ENCODE assay signal across 11 cellular contexts in the genomic region with DNA sequence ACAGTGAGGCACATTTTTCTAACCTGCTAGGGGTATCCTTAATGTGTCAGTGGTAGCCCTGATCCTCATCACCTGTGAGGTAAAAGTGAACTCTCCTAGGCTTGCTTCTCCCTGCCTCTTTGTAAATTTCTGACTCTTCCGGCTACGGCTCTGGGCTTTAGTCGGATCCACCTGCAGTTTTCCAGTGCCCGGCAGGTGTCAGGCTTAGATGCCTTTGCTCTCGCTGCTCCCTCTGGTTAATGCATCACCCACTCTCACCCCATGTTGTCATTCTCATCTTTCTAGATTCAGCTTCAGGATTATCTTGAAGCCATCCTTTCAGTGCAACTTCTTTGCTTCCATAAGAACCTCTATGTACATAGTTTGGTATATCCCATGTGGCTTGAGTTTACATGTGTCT. TPM values are rescaled to one million over a fixed set of nuclear protein-coding genes. Genes with fewer than 3 reads are reported as not detected.
DNase-seq lines count a peak whose midpoint lies in the region; ATAC-seq, FAIRE-seq and TF ChIP-seq lines count a peak whose summit lies in the region.
"Had no signal": no experiment of that assay in that cellular context is flagged by ENCODE, and none has a peak within 500 bp of the region (broad histone marks: within the 10 kb centered on the region; RNA-seq: fewer than 3 reads in every experiment).

No MANE protein-coding gene starts in this region.

- FAIRE-seq in H1 (lab: Jason Lieb, UNC): no peak

- H2AFZ ChIP-seq in H1 (ENCODE audit: low read length) (no peak overlapping the region), neural progenitor cell (replicated peaks) (no peak overlapping the region), smooth muscle cell (ENCODE audit: low read depth) (no peak overlapping the region)

- H3K4me3 ChIP-seq in H1 (ENCODE audit: extremely low read depth in 1 of 4, insufficient read depth in 2 of 4, low read depth in 3 of 4, low read length in 4 of 4) (no peak overlapping the region), neural progenitor cell (no peak overlapping the region), smooth muscle cell (no peak overlapping the region)
- H3K4me3 ChIP-seq: testis had no signal

- H3K27ac ChIP-seq in H1 (ENCODE audit: low read depth, low read length) (no peak overlapping the region), neural progenitor cell (peak overlapping the region; percentile 27), smooth muscle cell (ENCODE audit: low read depth) (no peak overlapping the region)
- H3K27ac ChIP-seq: testis had no signal

- no peak overlapping the region for H2BK120ac ChIP-seq in H1 (replicated peaks; ENCODE audit: low read depth, low read length)

- 84% methylated on average over 5 of the region's 5 CpGs; no CpG with 5 or more reads in 1 of the 2 experiments for WGBS in H1 (ENCODE audit: extremely low coverage in 1 of 2, insufficient coverage in 1 of 2, insufficient read length in 1 of 2, insufficient replicate concordance in 2 of 2, low coverage in 1 of 2, low lambda C conversion rate in 2 of 2, missing lambda C conversion rate in 1 of 2), 2 experiments
- WGBS in smooth muscle cell (ENCODE audit: low lambda C conversion rate): 78% methylated on average over 5 of the region's 5 CpGs

- H3K27ac Mint-ChIP-seq in neural progenitor cell: no peak overlapping the region
- H3K27ac Mint-ChIP-seq: activated CD8-positive, alpha-beta T cell treated with anti-CD3 and anti-CD28 coated beads, Interleukin-2, amount 10 ng/mL, durations not matched to agents 7 days and 5 days had no signal

- no peak overlapping the region for H2BK12ac ChIP-seq in H1 (ENCODE audit: low read depth, low read length)

- peaks cover 16% of the 10 kb centered on the region for H3K36me3 Mint-ChIP-seq in neural progenitor cell

- H2BK20ac ChIP-seq in H1 (ENCODE audit: low read length): no peak overlapping the region

- no peaks in the 10 kb centered on the region for H3K9me3 ChIP-seq in H1 (ENCODE audit: insufficient read depth in 2 of 2, low read depth in 1 of 2, low read length in 1 of 2)
- no peaks in the 10 kb centered on the region for H3K9me3 ChIP-seq in neural progenitor cell (ENCODE audit: low read depth)
- no peaks in the 10 kb centered on the region for H3K9me3 ChIP-seq in smooth muscle cell (replicated peaks; ENCODE audit: low read depth)
- H3K9me3 ChIP-seq: testis had no signal

- H2BK15ac ChIP-seq in H1 (ENCODE audit: low read length): no peak overlapping the region

- H3K56ac ChIP-seq in H1 (replicated peaks; ENCODE audit: insufficient read length, low read depth, low read length): no peak overlapping the region

- H2AK5ac ChIP-seq in H1 (ENCODE audit: low read depth, low read length): no peak overlapping the region

- in situ Hi-C loops in KBM-7 (cut with MboI; ENCODE audit: low pct_unique_long_range_greater_than_20kb, low sequenced_read_pairs): no loop called here

- H3K4me2 ChIP-seq in H1 (ENCODE audit: insufficient read depth in 1 of 2, low read depth in 2 of 2, low read length in 2 of 2): no peak overlapping the region
- H3K4me2 ChIP-seq in neural progenitor cell: peak overlapping the region; percentile 62
- no peak overlapping the region for H3K4me2 ChIP-seq in smooth muscle cell

- TF ChIP-seq RAD21 in H1 (IDR thresholded peaks at IDR 0.05 in 1 of 2, conservative IDR thresholded peaks at IDR 0.05 in 1 of 2; ENCODE audit: low read depth in 2 of 2, low read length in 2 of 2): peak; percentile 12 to 27; a peak in 2 of 4 replicates

- H3K14ac ChIP-seq in H1 (ENCODE audit: insufficient read length): no peak overlapping the region

- H3K79me2 ChIP-seq in H1 (ENCODE audit: control insufficient read depth in 1 of 2, insufficient read depth in 2 of 2, low read length in 2 of 2) (peaks cover 2 to 22% of the 10 kb centered on the region in 2 experiments; a peak in 3 of 4 replicates), neural progenitor cell (ENCODE audit: low read depth) (peaks cover 71% of the 10 kb centered on the region), smooth muscle cell (ENCODE audit: low read depth) (peaks cover 7% of the 10 kb centered on the region)

- CTCF ChIA-PET in H1 (lab: Charles Lee; ENCODE audit: partially characterized antibody): interaction anchor here (0.9 to 1.6 kb wide), 5 partner anchors 11 to 805 kb away, joined by 3 to 4 read pairs (median 3); no protein-coding TSS in a partner anchor

- H3K4me1 ChIP-seq in H1 (replicated peaks in 1 of 4; ENCODE audit: control insufficient read depth in 3 of 4, insufficient read depth in 4 of 4, low read length in 3 of 4) (peaks cover 0 to 2% (median under 1%) of the 10 kb centered on the region in 4 experiments; a peak in 2 of 7 replicates), neural progenitor cell (peaks cover 23% of the 10 kb centered on the region), smooth muscle cell (ENCODE audit: low read depth) (peaks cover 11% of the 10 kb centered on the region)
- H3K4me1 ChIP-seq: testis had no signal

- H3K23me2 ChIP-seq in H1 (ENCODE audit: low read depth, low read length): peaks cover 2% of the 10 kb centered on the region

- DNase-seq in EL (peak; percentile 9), NCI-H510A (lab: John Stamatoyannopoulos, UW) (peak; percentile 58), H1 (ENCODE audit: low read depth in 1 of 2, low spot score in 2 of 2) (no peak), neural progenitor cell (ENCODE audit: low spot score) (peak; percentile 40), KBM-7 (no peak), smooth muscle cell (lab: John Stamatoyannopoulos, UW; ENCODE audit: unreplicated experiment) (no peak)
- DNase-seq: activated CD8-positive, alpha-beta T cell treated with anti-CD3 and anti-CD28 coated beads, Interleukin-2, amount 10 ng/mL, durations not matched to agents 7 days and 5 days; OCI-M1; testis had no signal

- no peak for TF ChIP-seq POLR2A in H1 (IDR thresholded peaks at IDR 0.05; ENCODE audit: control extremely low read depth in 1 of 2, low read depth in 2 of 2, low read length in 2 of 2)

- peaks cover 0 to 2% of the 10 kb centered on the region in 2 experiments for H4K20me1 ChIP-seq in H1 (replicated peaks in 1 of 2; ENCODE audit: control insufficient read depth in 1 of 2, insufficient read depth in 2 of 2, low read length in 2 of 2)
- peaks cover 26% of the 10 kb centered on the region for H4K20me1 ChIP-seq in neural progenitor cell (ENCODE audit: low read depth)
- H4K20me1 ChIP-seq in smooth muscle cell (ENCODE audit: low read depth): no peaks in the 10 kb centered on the region

- peak overlapping the region; percentile 2 for H3K4me3 Mint-ChIP-seq in neural progenitor cell
- H3K4me3 Mint-ChIP-seq: activated CD8-positive, alpha-beta T cell treated with anti-CD3 and anti-CD28 coated beads, Interleukin-2, amount 10 ng/mL, durations not matched to agents 7 days and 5 days had no signal

- no peak for TF ChIP-seq EP300 in H1 (IDR thresholded peaks at IDR 0.05; ENCODE audit: borderline replicate concordance in 1 of 2, low read depth in 2 of 2, low read length in 2 of 2)

- peaks cover 13% of the 10 kb centered on the region for H3F3A ChIP-seq in neural progenitor cell (ENCODE audit: low read depth)
- H3F3A ChIP-seq in smooth muscle cell (ENCODE audit: low read depth): peaks cover 3% of the 10 kb centered on the region

- H3K79me1 ChIP-seq in H1 (ENCODE audit: low read depth, low read length): no peaks in the 10 kb centered on the region

- no peak overlapping the region for H3K4ac ChIP-seq in H1 (replicated peaks; ENCODE audit: insufficient read length, low read depth, low read length)

- no peak overlapping the region for H3K18ac ChIP-seq in H1 (ENCODE audit: extremely low read depth, low read length)

- ATAC-seq in HG03442 (IDR thresholded peaks at IDR 0.05; ENCODE audit: unreplicated experiment) (no peak), HG03354 (IDR thresholded peaks at IDR 0.05; ENCODE audit: poor library complexity, severe bottlenecking, unreplicated experiment) (no peak)
- ATAC-seq: activated CD8-positive, alpha-beta T cell treated with anti-CD3 and anti-CD28 coated beads, Interleukin-2, amount 10 ng/mL, durations not matched to agents 7 days and 5 days had no signal

- no peak overlapping the region for H4K5ac ChIP-seq in H1 (ENCODE audit: insufficient read length, low read depth, low read length)

- no peak overlapping the region for H3K23ac ChIP-seq in H1 (ENCODE audit: insufficient read length)

- POLR2A ChIA-PET in H1 (lab: Charles Lee; ENCODE audit: partially characterized antibody): interaction anchor here (1.0 to 1.7 kb wide), 5 partner anchors 57 to 73 kb away, joined by 4 to 6 read pairs (median 5); a partner anchor contains a TSS

- no peak overlapping the region for H4K8ac ChIP-seq in H1 (ENCODE audit: extremely low read depth, insufficient read depth, low read length)

- no peak overlapping the region for H4K91ac ChIP-seq in H1 (replicated peaks; ENCODE audit: insufficient read length, low read length)

- H3K27me3 Mint-ChIP-seq in neural progenitor cell (ENCODE audit: insufficient read depth, low read depth): peaks cover 2% of the 10 kb centered on the region

- H3K36me3 ChIP-seq in H1 (ENCODE audit: control insufficient read depth in 2 of 4, insufficient read depth in 4 of 4, low read length in 3 of 4): peaks cover 4 to 38% (median 14%) of the 10 kb centered on the region in 4 experiments
- H3K36me3 ChIP-seq in neural progenitor cell: peaks cover 28% of the 10 kb centered on the region
- H3K36me3 ChIP-seq in smooth muscle cell (ENCODE audit: low read depth): peaks cover 4% of the 10 kb centered on the region

- H3K27me3 ChIP-seq in H1 (replicated peaks in 1 of 4; ENCODE audit: control insufficient read depth in 3 of 4, extremely low read depth in 1 of 4, insufficient read depth in 3 of 4, low read length in 3 of 4) (no peaks in the 10 kb centered on the region), neural progenitor cell (no peaks in the 10 kb centered on the region), smooth muscle cell (ENCODE audit: low read depth) (no peaks in the 10 kb centered on the region)
- H3K27me3 ChIP-seq: testis had no signal

- TF ChIP-seq CTCF in H1 (IDR thresholded peaks at IDR 0.05; ENCODE audit: control extremely low read depth in 1 of 3, insufficient read depth in 1 of 3, low read depth in 1 of 3, low read length in 3 of 3): peak; percentile 10 to 14 (median 13); a peak in 3 of 4 replicates
- TF ChIP-seq CTCF in neural progenitor cell (IDR thresholded peaks at IDR 0.05): peak; percentile 42
- TF ChIP-seq CTCF in smooth muscle cell (IDR thresholded peaks at IDR 0.05; ENCODE audit: borderline replicate concordance, insufficient read depth, poor library complexity, severe bottlenecking): no peak

- H3K9ac ChIP-seq in H1 (replicated peaks in 1 of 4; ENCODE audit: extremely low read depth in 1 of 4, low read depth in 3 of 4, low read length in 3 of 4): no peak overlapping the region; a peak in 1 of 7 replicates
- no peak overlapping the region for H3K9ac ChIP-seq in neural progenitor cell
- no peak overlapping the region for H3K9ac ChIP-seq in smooth muscle cell (ENCODE audit: low read depth)

- H3K9me3 Mint-ChIP-seq in neural progenitor cell: no peaks in the 10 kb centered on the region

- peaks cover 25% of the 10 kb centered on the region for H3K4me1 Mint-ChIP-seq in neural progenitor cell

- no peak overlapping the region for H2BK5ac ChIP-seq in H1 (ENCODE audit: low read depth, low read length)

RNA-seq across cellular contexts. Expression of a gene that starts 3.6 kb away (rescaled TPM):
- total RNA-seq in H1 (2021; fragmentation: NEBNext Ultra II Directional; extraction: Animal tissue kit (Norgen Biotek cat#: 25700)): 38.7 and 40.9 TPM in 2 replicates
- polyA plus RNA-seq in H1 (2011; rRNA removed) (10.3 and 17.1 TPM in 2 replicates), smooth muscle cell (7.9 and 8.2 TPM in 2 replicates)
- polyA plus RNA-seq in H1 (2011; cell fraction: cytosol; rRNA removed): 15.8 TPM
- 37.6 TPM for polyA plus RNA-seq in H1 (2011; cell fraction: nucleus; rRNA removed)
- polyA plus RNA-seq in H1 (2012, experiment 1 of 2): 15.9 to 28.5 TPM (median 18.7 TPM) in 4 replicates
- polyA plus RNA-seq in H1 (2012, experiment 2 of 2): 1.9 TPM
- 29.1 TPM for polyA plus RNA-seq in H1 (2013, experiment 1 of 2)
- polyA plus RNA-seq in H1 (2013, experiment 2 of 2): 25.4 TPM
- 19.9 and 28.4 TPM in 2 replicates for polyA minus RNA-seq in H1 (2011; rRNA and poly(A)+ RNA removed)
- 19.3 TPM for polyA minus RNA-seq in H1 (2011; cell fraction: cytosol; rRNA and poly(A)+ RNA removed)
- polyA minus RNA-seq in H1 (2011; cell fraction: nucleus; rRNA and poly(A)+ RNA removed): 61.9 TPM
- total RNA-seq in neural progenitor cell (ENCODE audit: low replicate concordance) (102 and 122 TPM in 2 replicates), smooth muscle cell (25.4 and 28.3 TPM in 2 replicates)

RNA-seq across cellular contexts. Expression of a gene that starts 57.4 kb away (rescaled TPM):
- 317 and 341 TPM in 2 replicates for total RNA-seq in H1 (2021; fragmentation: NEBNext Ultra II Directional; extraction: Animal tissue kit (Norgen Biotek cat#: 25700))
- polyA plus RNA-seq in H1 (2011; rRNA removed) (204 and 233 TPM in 2 replicates), smooth muscle cell (76.4 and 85.1 TPM in 2 replicates)
- 315 TPM for polyA plus RNA-seq in H1 (2011; cell fraction: cytosol; rRNA removed)
- 116 TPM for polyA plus RNA-seq in H1 (2011; cell fraction: nucleus; rRNA removed)
- 239 to 279 TPM (median 247 TPM) in 4 replicates for polyA plus RNA-seq in H1 (2012, experiment 1 of 2)
- 169 TPM for polyA plus RNA-seq in H1 (2012, experiment 2 of 2)
- 140 TPM for polyA plus RNA-seq in H1 (2013, experiment 1 of 2)
- 141 TPM for polyA plus RNA-seq in H1 (2013, experiment 2 of 2)
- 229 and 231 TPM in 2 replicates for polyA minus RNA-seq in H1 (2011; rRNA and poly(A)+ RNA removed)
- polyA minus RNA-seq in H1 (2011; cell fraction: cytosol; rRNA and poly(A)+ RNA removed): 138 TPM
- 122 TPM for polyA minus RNA-seq in H1 (2011; cell fraction: nucleus; rRNA and poly(A)+ RNA removed)
- total RNA-seq in neural progenitor cell (ENCODE audit: low replicate concordance) (261 and 357 TPM in 2 replicates), smooth muscle cell (70.6 and 94.5 TPM in 2 replicates)

Comparison
In these comparisons a context has a peak if more than half of its experiments do, and no peak if none do; other contexts are left out.
1. DNase-seq: peak in EL (single experiment), NCI-H510A (single experiment) and neural progenitor cell (single experiment); none in H1 (0 of 2), KBM-7 (single experiment) and smooth muscle cell (single experiment).